Comparison of ENCODE assay signal across 23 cellular contexts in the genomic region with DNA sequence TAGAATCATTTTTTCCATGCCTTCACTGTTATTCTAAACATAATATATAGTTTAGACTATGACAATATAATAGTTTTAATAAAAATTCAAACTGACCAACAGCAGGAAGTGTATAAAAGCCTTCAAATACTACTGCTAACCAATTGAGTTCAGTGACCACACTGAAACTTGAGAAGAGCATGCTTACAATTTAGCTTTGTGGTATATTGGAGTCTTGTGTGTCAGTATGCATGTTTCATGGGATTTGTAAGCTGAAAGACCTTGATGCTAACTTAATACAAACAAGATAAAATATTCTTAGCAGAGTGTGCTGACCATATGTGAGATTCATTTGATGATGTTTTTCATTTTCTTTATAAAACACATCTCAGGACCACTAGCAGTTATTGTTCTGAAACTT.
DNase-seq lines count a peak whose midpoint lies in the region; ATAC-seq, FAIRE-seq and TF ChIP-seq lines count a peak whose summit lies in the region.
"Had no signal": no experiment of that assay in that cellular context is flagged by ENCODE, and none has a peak within 500 bp of the region (broad histone marks: within the 10 kb centered on the region; RNA-seq: fewer than 3 reads in every experiment).

No MANE protein-coding gene starts in this region.

- in situ Hi-C loops in IMR-90 (cut with MboI; ENCODE audit: low sequenced_read_pairs): no loop called here

- CTCF ChIA-PET in AG04449 (lab: Yijun Ruan, JAX): interaction anchor here (0.6 kb wide), 1 partner anchor 1200 kb away, joined by 3 read pairs; no protein-coding TSS in a partner anchor
- CTCF ChIA-PET in IMR-90 (lab: Yijun Ruan, JAX): no interaction called here

- no peak overlapping the region for H2BK120ac ChIP-seq in IMR-90 (ENCODE audit: low read depth, low read length)

- no peak for TF ChIP-seq CTCF in AG04449 (IDR thresholded peaks at IDR 0.05; ENCODE audit: insufficient read depth, low read length, missing control alignments)
- TF ChIP-seq CTCF in IMR-90 (conservative IDR thresholded peaks at IDR 0.05; ENCODE audit: low read depth, low read length): no peak
- TF ChIP-seq CTCF in astrocyte (IDR thresholded peaks at IDR 0.05; ENCODE audit: insufficient read depth, low read depth, low read length): no peak
- no peak for TF ChIP-seq CTCF in colonic mucosa (IDR thresholded peaks at IDR 0.05)

- no peak for TF ChIP-seq POLR2A in IMR-90 (IDR thresholded peaks at IDR 0.05; ENCODE audit: low read depth, low read length)

- no peak for TF ChIP-seq RAD21 in IMR-90 (IDR thresholded peaks at IDR 0.05; ENCODE audit: low read length)

- H3K4ac ChIP-seq in IMR-90 (ENCODE audit: low read depth, low read length): no peak overlapping the region

- H3K79me2 ChIP-seq in astrocyte (ENCODE audit: insufficient read depth, low read length): no peaks in the 10 kb centered on the region

- dilution Hi-C loops in IMR-90 (cut with HindIII; ENCODE audit: low sequenced_read_pairs, unreplicated experiment): no loop called here

- no peak overlapping the region for H4K5ac ChIP-seq in IMR-90 (ENCODE audit: low read depth, low read length)

- no peak overlapping the region for H3K9ac ChIP-seq in IMR-90 (ENCODE audit: low read depth, low read length)
- H3K9ac ChIP-seq in astrocyte (ENCODE audit: low read length): no peak overlapping the region
- no peak overlapping the region for H3K9ac ChIP-seq in colonic mucosa (ENCODE audit: low read depth in 2 of 2, low read length in 2 of 2)

- no peaks in the 10 kb centered on the region for H3K9me3 Mint-ChIP-seq in astrocyte (ENCODE audit: unreplicated experiment)

- no peak overlapping the region for H3K23ac ChIP-seq in IMR-90 (ENCODE audit: low read depth, low read length)

- H3K14ac ChIP-seq in IMR-90 (replicated peaks; ENCODE audit: low read depth, low read length): no peak overlapping the region

- no peaks in the 10 kb centered on the region for H3K79me1 ChIP-seq in IMR-90 (ENCODE audit: low read depth in 1 of 2, low read length in 2 of 2)

- POLR2A ChIA-PET in AG04449 (lab: Yijun Ruan, JAX): no interaction called here
- POLR2A ChIA-PET in IMR-90 (lab: Charles Lee; ENCODE audit: unreplicated experiment): no interaction called here

- H3K4me2 ChIP-seq in IMR-90 (ENCODE audit: low read depth, low read length) (no peak overlapping the region), astrocyte (ENCODE audit: low read length) (no peak overlapping the region)

- H3K9me1 ChIP-seq in IMR-90 (ENCODE audit: insufficient read depth, low read length): no peaks in the 10 kb centered on the region

- H3K27me3 Mint-ChIP-seq in astrocyte (ENCODE audit: low read depth, unreplicated experiment): no peaks in the 10 kb centered on the region
- H3K27me3 Mint-ChIP-seq: CD4-positive, alpha-beta T cell had no signal

- no peak overlapping the region for H3K4me3 ChIP-seq in AG04449 (ENCODE audit: low read depth, low read length)
- no peak overlapping the region for H3K4me3 ChIP-seq in IMR-90 (ENCODE audit: insufficient read depth, low read depth, low read length)
- H3K4me3 ChIP-seq in astrocyte (ENCODE audit: insufficient read depth, low read depth, low read length): no peak overlapping the region
- no peak overlapping the region for H3K4me3 ChIP-seq in colonic mucosa
- H3K4me3 ChIP-seq: GM12878 had no signal

- H3K36me3 ChIP-seq in IMR-90 (ENCODE audit: control insufficient read depth, insufficient read depth, low read length) (no peaks in the 10 kb centered on the region), astrocyte (ENCODE audit: insufficient read depth, low read length) (no peaks in the 10 kb centered on the region), colonic mucosa (no peaks in the 10 kb centered on the region)
- H3K36me3 ChIP-seq: BE2C had no signal

- no peak for FAIRE-seq in astrocyte (lab: Jason Lieb, UNC)
- FAIRE-seq: GM12878, GM19239, HepG2 had no signal

- H3K4me3 Mint-ChIP-seq in astrocyte (ENCODE audit: unreplicated experiment): no peak overlapping the region
- H3K4me3 Mint-ChIP-seq: CD4-positive, alpha-beta T cell had no signal

- H3K27me3 ChIP-seq in IMR-90 (ENCODE audit: control insufficient read depth, insufficient read depth, low read length): no peaks in the 10 kb centered on the region
- no peaks in the 10 kb centered on the region for H3K27me3 ChIP-seq in astrocyte (ENCODE audit: insufficient read depth, low read length)
- H3K27me3 ChIP-seq in colonic mucosa: no peaks in the 10 kb centered on the region
- H3K27me3 ChIP-seq: BE2C had no signal

- H4K8ac ChIP-seq in IMR-90 (ENCODE audit: low read depth in 2 of 2, low read length in 2 of 2): no peak overlapping the region

- H3K9me3 ChIP-seq in IMR-90 (ENCODE audit: control insufficient read depth, insufficient read depth, low read length): no peaks in the 10 kb centered on the region
- no peaks in the 10 kb centered on the region for H3K9me3 ChIP-seq in astrocyte (ENCODE audit: insufficient read depth, low read depth, low read length)
- no peaks in the 10 kb centered on the region for H3K9me3 ChIP-seq in colonic mucosa
- H3K9me3 ChIP-seq: BE2C, Caco-2 had no signal

- no peak overlapping the region for H2BK20ac ChIP-seq in IMR-90 (ENCODE audit: low read depth, low read length)

- DNase-seq in AG04449 (ENCODE audit: low read depth, low spot score): peak; percentile 55
- DNase-seq in IMR-90: peak; percentile 83
- DNase-seq in astrocyte (ENCODE audit: low read depth): peak; percentile 57
- peak; percentile 86 for DNase-seq in fibroblast of peridontal ligament (ENCODE audit: extremely low read depth)
- no peak for DNase-seq in colonic mucosa
- DNase-seq in NCI-H2171 (lab: John Stamatoyannopoulos, UW): no peak
- DNase-seq: BE2C; Caco-2; CD4-positive, alpha-beta T cell; DMS153; GOT3; KG1; NCI-H1092; NCI-H1436 treated with DMSO at 0.1 percent for 48 hours; NCI-H2081 had no signal

- intact Hi-C loops in IMR-90 (cut with micrococcal nuclease) (no loop called here), colonic mucosa (cut with DNase I) (no loop called here)

- H3K4me1 ChIP-seq in IMR-90 (ENCODE audit: control insufficient read depth, insufficient read depth, low read length): no peaks in the 10 kb centered on the region
- no peaks in the 10 kb centered on the region for H3K4me1 ChIP-seq in astrocyte (ENCODE audit: insufficient read depth, low read length)
- no peaks in the 10 kb centered on the region for H3K4me1 ChIP-seq in colonic mucosa
- H3K4me1 ChIP-seq: Caco-2 had no signal

- H2BK5ac ChIP-seq in IMR-90 (ENCODE audit: low read depth, low read length, poor library complexity, severe bottlenecking): no peak overlapping the region

- H4K20me1 ChIP-seq in IMR-90 (ENCODE audit: insufficient read depth, low read length) (no peaks in the 10 kb centered on the region), astrocyte (ENCODE audit: insufficient read depth, low read length) (no peaks in the 10 kb centered on the region)

- no peak overlapping the region for H3K27ac ChIP-seq in IMR-90 (ENCODE audit: insufficient read depth, low read length)
- no peak overlapping the region for H3K27ac ChIP-seq in astrocyte (ENCODE audit: low read depth, low read length)
- H3K27ac ChIP-seq in colonic mucosa: no peak overlapping the region
- H3K27ac ChIP-seq: 22Rv1 had no signal

- no peaks in the 10 kb centered on the region for H3K36me3 Mint-ChIP-seq in astrocyte (ENCODE audit: low read depth, unreplicated experiment)

- no peak overlapping the region for H2AK9ac ChIP-seq in IMR-90 (replicated peaks; ENCODE audit: low read depth, low read length, poor library complexity)

- H3K27ac Mint-ChIP-seq in astrocyte (ENCODE audit: unreplicated experiment): no peak overlapping the region
- H3K27ac Mint-ChIP-seq: CD4-positive, alpha-beta T cell had no signal

- H3K4me1 Mint-ChIP-seq in astrocyte (ENCODE audit: low read depth, unreplicated experiment): peaks cover 11% of the 10 kb centered on the region

- no peak overlapping the region for H3K56ac ChIP-seq in IMR-90 (ENCODE audit: extremely low read depth, insufficient read depth, low read length)

- ATAC-seq in IMR-90 (ENCODE audit: low read depth) (peak; percentile 65; the same call in 1 of the 2 replicates), HG03457 (IDR thresholded peaks at IDR 0.05; ENCODE audit: unreplicated experiment) (no peak), GM19395 (IDR thresholded peaks at IDR 0.05; ENCODE audit: unreplicated experiment) (no peak)
- ATAC-seq: GM12878, HepG2, Panc1, Right ventricle myocardium inferior had no signal

- H3K18ac ChIP-seq in IMR-90 (ENCODE audit: low read depth, low read length): no peak overlapping the region

- BruUV-seq in IMR-90 (replicated peaks; lab: Mats Ljungman, UMichigan): no TSS peak

- H4K91ac ChIP-seq in IMR-90 (ENCODE audit: insufficient read depth, low read depth, low read length): no peak overlapping the region

- no peak overlapping the region for H2AFZ ChIP-seq in IMR-90 (replicated peaks; ENCODE audit: low read length, poor library complexity)
- H2AFZ ChIP-seq in astrocyte (ENCODE audit: low read depth, low read length): no peak overlapping the region

- H2AK5ac ChIP-seq in IMR-90 (ENCODE audit: low read depth, low read length): no peak overlapping the region

- no peak overlapping the region for H2BK15ac ChIP-seq in IMR-90 (ENCODE audit: low read depth, low read length)

TF ChIP-seq in IMR-90, 13 proteins besides CTCF, POLR2A, EP300 and RAD21:
- TF ChIP-seq BHLHE40 (IDR thresholded peaks at IDR 0.05; ENCODE audit: low read depth, low read length) (no peak), RCOR1 (IDR thresholded peaks at IDR 0.05; ENCODE audit: insufficient replicate concordance, low read length) (no peak), MXI1 (IDR thresholded peaks at IDR 0.05; ENCODE audit: borderline replicate concordance, low read depth, low read length) (no peak), MAFK (IDR thresholded peaks at IDR 0.05; ENCODE audit: low read depth, low read length) (no peak)

Comparison
In these comparisons a context has a peak if more than half of its experiments do, and no peak if none do; other contexts are left out.
1. DNase-seq: peak in AG04449 (single experiment), IMR-90 (single experiment), astrocyte (single experiment) and fibroblast of peridontal ligament (single experiment); none in colonic mucosa (single experiment) and NCI-H2171 (single experiment).